ENCODE assay signal across 8 cellular contexts in the genomic region with DNA sequence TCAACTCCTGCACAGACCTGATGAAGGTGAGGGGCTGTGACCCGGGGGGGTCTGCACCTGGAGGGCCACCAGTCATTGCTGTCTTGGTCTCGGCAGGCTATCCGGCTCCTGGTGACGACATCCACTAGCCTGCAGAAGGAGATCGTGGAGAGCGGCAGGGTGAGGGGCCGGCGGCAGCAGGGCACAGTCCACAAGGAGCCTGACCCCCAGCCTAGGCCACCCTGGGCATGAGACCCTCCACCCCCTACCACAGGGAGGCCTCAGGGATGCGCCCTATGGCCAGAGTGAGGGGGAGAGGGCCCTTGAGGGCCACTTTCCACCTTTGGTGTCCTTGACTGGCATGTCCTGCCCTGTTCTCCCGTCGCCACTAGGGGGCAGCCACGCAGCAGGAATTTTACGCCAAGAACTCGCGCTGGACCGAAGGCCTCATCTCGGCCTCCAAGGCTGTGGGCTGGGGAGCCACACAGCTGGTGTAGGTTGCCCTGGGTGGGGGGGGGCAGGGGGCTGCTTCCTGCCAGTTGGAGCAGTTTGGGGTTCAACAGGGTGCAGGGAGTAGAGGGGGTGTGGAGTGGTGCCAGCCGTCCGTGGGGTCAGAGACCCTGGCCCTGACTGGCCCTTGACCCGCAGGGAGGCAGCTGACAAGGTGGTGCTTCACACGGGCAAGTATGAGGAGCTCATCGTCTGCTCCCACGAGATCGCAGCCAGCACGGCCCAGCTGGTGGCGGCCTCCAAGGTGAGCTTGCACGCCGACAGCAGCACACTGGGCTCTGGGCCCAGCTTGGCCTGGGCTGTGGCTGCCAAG. TPM values are rescaled to one million over a fixed set of nuclear protein-coding genes. Genes with fewer than 3 reads are reported as not detected.
DNase-seq lines count a peak whose midpoint lies in the region; ATAC-seq lines count a peak whose summit lies in the region.

No MANE protein-coding gene starts in this region.

- peak overlapping the region; percentile 74 for H3K27ac ChIP-seq in temporal lobe (ENCODE audit: low read depth, low read length)

- in situ Hi-C loops in KBM-7 (cut with MboI; ENCODE audit: low pct_unique_long_range_greater_than_20kb, low sequenced_read_pairs) = loop anchor here (25.0 kb wide), 1 partner anchor 377 kb away; a partner anchor contains a TSS

- no peak for ATAC-seq in GM21526 (IDR thresholded peaks at IDR 0.05; ENCODE audit: low FRiP score, unreplicated experiment)

- DNase-seq in EH (ENCODE audit: low read depth) (peak; percentile 79), KBM-7 (peak; percentile 70), RKO (ENCODE audit: low spot score) (peak; percentile 70), fibroblast of the conjunctiva (ENCODE audit: low read depth) (peak; percentile 67), occipital lobe (lab: John Stamatoyannopoulos, UW) (peak; percentile 73)
- DNase-seq in activated T-helper 9 cell treated with anti-CD3 and anti-CD28 coated beads, Interleukin-2, amount 50 U/mL, for 16 hours (ENCODE audit: low read depth) = peak; percentile 75

RNA-seq across cellular contexts. Expression of a gene that starts 25.0 kb away (rescaled TPM):
- total RNA-seq in occipital lobe = 70.0 TPM
- 75.7 TPM for total RNA-seq in temporal lobe

RNA-seq across cellular contexts. Expression of a gene that starts 35.7 kb away (rescaled TPM):
- total RNA-seq in occipital lobe = 15.3 TPM
- 21.9 TPM for total RNA-seq in temporal lobe
